Comparison of ENCODE assay signal across 10 cellular contexts in the genomic region with DNA sequence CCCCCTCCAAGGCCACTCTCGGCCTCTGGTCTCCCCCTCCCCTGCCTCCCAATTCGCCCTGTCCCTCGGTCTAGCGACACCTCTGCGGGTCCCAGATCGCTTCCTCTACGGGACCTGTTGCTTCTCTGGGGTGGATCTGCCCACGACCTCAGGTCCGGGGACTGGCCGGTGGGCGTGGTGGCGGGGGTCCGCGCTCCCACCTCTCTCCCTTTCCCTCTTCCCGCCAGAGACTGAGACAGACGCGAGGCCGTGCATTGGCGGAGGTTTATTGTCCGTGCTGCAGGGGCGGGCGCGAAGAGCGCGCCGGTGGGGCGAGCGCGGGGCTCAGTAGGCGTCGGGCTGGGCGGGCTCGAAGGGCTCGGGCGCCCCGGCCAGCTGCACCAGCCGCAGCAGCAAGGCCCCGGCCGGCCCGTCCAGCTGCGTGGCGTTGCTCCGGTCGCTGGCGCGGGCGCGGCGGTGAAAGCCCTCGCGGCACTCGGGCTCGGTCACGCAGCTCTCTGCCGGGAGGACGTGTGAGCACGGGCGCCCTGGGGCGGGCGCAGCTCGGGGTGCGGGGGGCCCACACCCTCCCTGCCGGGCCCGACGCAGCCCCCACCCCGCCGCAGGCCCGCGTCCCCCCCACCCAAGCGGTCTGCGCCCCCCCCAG. TPM values are rescaled to one million over a fixed set of nuclear protein-coding genes. Genes with fewer than 3 reads are reported as not detected.
DNase-seq lines count a peak whose midpoint lies in the region; ATAC-seq, FAIRE-seq and TF ChIP-seq lines count a peak whose summit lies in the region.
"Had no signal": no experiment of that assay in that cellular context is flagged by ENCODE, and none has a peak within 500 bp of the region (broad histone marks: within the 10 kb centered on the region; RNA-seq: fewer than 3 reads in every experiment).

No MANE protein-coding gene starts in this region.

- no peak for TF ChIP-seq CTCF in CD8-positive, alpha-beta T cell (IDR thresholded peaks at IDR 0.05)
- TF ChIP-seq CTCF in esophagus muscularis mucosa (IDR thresholded peaks at IDR 0.05) (no peak), pancreas (IDR thresholded peaks at IDR 0.05) (no peak), GM10248 (IDR thresholded peaks at IDR 0.05; ENCODE audit: control extremely low read depth, extremely low read depth, low read depth, missing control alignments) (no peak)

- peaks cover 16% of the 10 kb centered on the region for H3K4me1 Mint-ChIP-seq in CD8-positive, alpha-beta T cell (ENCODE audit: low read depth)

- TF ChIP-seq EP300 in Ishikawa (IDR thresholded peaks at IDR 0.05; ENCODE audit: borderline replicate concordance) (no peak), esophagus muscularis mucosa (IDR thresholded peaks at IDR 0.05) (no peak)

- FAIRE-seq in pancreas (lab: Jason Lieb, UNC) = no peak

- TF ChIP-seq RAD21 in Ishikawa (IDR thresholded peaks at IDR 0.05; ENCODE audit: low read depth) = no peak

- H3K9me3 Mint-ChIP-seq in CD8-positive, alpha-beta T cell = peaks cover 5% of the 10 kb centered on the region

- DNase-seq in CD8-positive, alpha-beta T cell = no peak
- no peak for DNase-seq in esophagus muscularis mucosa (ENCODE audit: extremely low spot score)
- DNase-seq in pancreas = peak in 1 of 6 donors; percentile 68
- no peak for DNase-seq in stimulated activated CD4-positive, alpha-beta T cell treated with anti-CD3 and anti-CD28 coated beads, Interleukin-12 subunit alpha, Interleukin-12 subunit beta, amount 100 ng/mL, for 4 hours
- no peak for DNase-seq in GM10248 (ENCODE audit: extremely low spot score)
- no peak for DNase-seq in COR-L47 (lab: John Stamatoyannopoulos, UW)
- DNase-seq: NCI-H1436 had no signal

- intact Hi-C loops in CD8-positive, alpha-beta T cell (cut with DNase I, micrococcal nuclease) = no loop called here
- intact Hi-C loops in esophagus muscularis mucosa (cut with DNase I) = no loop called here
- intact Hi-C loops in pancreas (cut with DNase I) = no loop called here

- WGBS in esophagus muscularis mucosa = 9% methylated on average over 25 of the region's 71 CpGs
- 7 to 12% methylated on average over 35 to 71 of the region's 71 CpGs for WGBS in pancreas, 2 donors

- H3K4me3 ChIP-seq in CD8-positive, alpha-beta T cell (ENCODE audit: low read depth, low read length) = peak overlapping the region; percentile 30
- H3K4me3 ChIP-seq in esophagus muscularis mucosa (peak overlapping the region; percentile 41 to 56 (median 45)), pancreas (peak overlapping the region in 2 of 4 donors; percentile 26 to 40)

- H3K27ac Mint-ChIP-seq in CD8-positive, alpha-beta T cell = no peak overlapping the region

- no peaks in the 10 kb centered on the region for H3K36me3 ChIP-seq in CD8-positive, alpha-beta T cell (ENCODE audit: insufficient read depth, low read length)
- H3K36me3 ChIP-seq in esophagus muscularis mucosa = no peaks in the 10 kb centered on the region
- H3K36me3 ChIP-seq in pancreas = no peaks in the 10 kb centered on the region

- H3K27me3 ChIP-seq in CD8-positive, alpha-beta T cell (ENCODE audit: insufficient read depth, low read length) = peaks cover 18% of the 10 kb centered on the region
- H3K27me3 ChIP-seq in esophagus muscularis mucosa (peaks cover 0 to 63% (median 22%) of the 10 kb centered on the region in 4 donors), pancreas (no peaks in the 10 kb centered on the region)

- POLR2A ChIA-PET in CD8-positive, alpha-beta T cell (lab: Charles Lee) = interaction anchor here (2.9 kb wide), 1 partner anchor 10 kb away, joined by 20 read pairs; no protein-coding TSS in a partner anchor
- POLR2A ChIA-PET in GM10248 (lab: Yijun Ruan, JAX) = no interaction called here

- peak; percentile 45 for ATAC-seq in CD8-positive, alpha-beta T cell
- ATAC-seq in pancreas = peak in 3 of 4 donors; percentile 25 to 66 (median 52)
- no peak for ATAC-seq in GM21786 (IDR thresholded peaks at IDR 0.05; ENCODE audit: unreplicated experiment)

- no peak for TF ChIP-seq POLR2A in esophagus muscularis mucosa (IDR thresholded peaks at IDR 0.05; ENCODE audit: low read depth)

- H3K27me3 Mint-ChIP-seq in CD8-positive, alpha-beta T cell (ENCODE audit: low read depth) = peaks cover 42% of the 10 kb centered on the region

- H3K27ac ChIP-seq in CD8-positive, alpha-beta T cell (ENCODE audit: low read depth, low read length) = no peak overlapping the region
- H3K27ac ChIP-seq in esophagus muscularis mucosa (replicated peaks in 1 of 4) (no peak overlapping the region), pancreas (no peak overlapping the region)
- H3K27ac ChIP-seq: VCaP had no signal

- H3K36me3 Mint-ChIP-seq in CD8-positive, alpha-beta T cell = no peaks in the 10 kb centered on the region

- CTCF ChIA-PET in CD8-positive, alpha-beta T cell (lab: Charles Lee) = interaction anchor here (0.9 kb wide), 1 partner anchor 29 kb away, joined by 3 read pairs; no protein-coding TSS in a partner anchor
- CTCF ChIA-PET in GM10248 (lab: Yijun Ruan, JAX) = no interaction called here

- peak overlapping the region; percentile 61 for H3K4me3 Mint-ChIP-seq in CD8-positive, alpha-beta T cell

- no peaks in the 10 kb centered on the region for H3K9me3 ChIP-seq in CD8-positive, alpha-beta T cell (ENCODE audit: low read length)
- H3K9me3 ChIP-seq in esophagus muscularis mucosa = no peaks in the 10 kb centered on the region
- H3K9me3 ChIP-seq in pancreas = no peaks in the 10 kb centered on the region

- peaks cover 23% of the 10 kb centered on the region for H3K4me1 ChIP-seq in CD8-positive, alpha-beta T cell (ENCODE audit: insufficient read depth, low read length)
- peaks cover 19 to 29% (median 25%) of the 10 kb centered on the region in 4 donors for H3K4me1 ChIP-seq in esophagus muscularis mucosa
- H3K4me1 ChIP-seq in pancreas = no peaks in the 10 kb centered on the region

TF ChIP-seq in Ishikawa, 13 proteins besides CTCF, POLR2A, EP300 and RAD21:
- TF ChIP-seq, protein P1, sequence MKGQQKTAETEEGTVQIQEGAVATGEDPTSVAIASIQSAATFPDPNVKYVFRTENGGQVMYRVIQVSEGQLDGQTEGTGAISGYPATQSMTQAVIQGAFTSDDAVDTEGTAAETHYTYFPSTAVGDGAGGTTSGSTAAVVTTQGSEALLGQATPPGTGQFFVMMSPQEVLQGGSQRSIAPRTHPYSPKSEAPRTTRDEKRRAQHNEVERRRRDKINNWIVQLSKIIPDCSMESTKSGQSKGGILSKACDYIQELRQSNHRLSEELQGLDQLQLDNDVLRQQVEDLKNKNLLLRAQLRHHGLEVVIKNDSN (IDR thresholded peaks at IDR 0.05) = no peak
- 0 out of 2 replicates have a peak, but pooled peaks have one; percentile 33 for TF ChIP-seq ZBTB7A (IDR thresholded peaks at IDR 0.05; ENCODE audit: low read depth)

RNA-seq across cellular contexts. Expression of a gene that starts 2.1 kb away (rescaled TPM):
- under 1 TPM in 1 of 2 experiments, not detected in 1; 0.73 TPM for total RNA-seq in CD8-positive, alpha-beta T cell
- total RNA-seq in esophagus muscularis mucosa (not detected), pancreas (not detected)
- not detected for polyA plus RNA-seq in pancreas

RNA-seq across cellular contexts. Expression of a gene that starts 11.0 kb away (rescaled TPM):
- total RNA-seq in CD8-positive, alpha-beta T cell = 1 to 10 TPM; 1.2 to 1.8 TPM
- total RNA-seq in esophagus muscularis mucosa = not detected
- total RNA-seq in pancreas = under 1 TPM in 1 of 6 donors, not detected in 5; 0.38 TPM
- not detected for polyA plus RNA-seq in pancreas

RNA-seq across cellular contexts. Expression of a gene that starts 36.6 kb away (rescaled TPM):
- total RNA-seq in CD8-positive, alpha-beta T cell = 10 to 100 TPM; 16.5 to 19.5 TPM
- 10 to 100 TPM; 52.3 to 90.7 (median 71.5) TPM for total RNA-seq in esophagus muscularis mucosa
- 10 to 100 TPM; 14.4 to 26.7 (median 20.5) TPM for total RNA-seq in pancreas
- 10 to 100 TPM; 46.4 to 46.7 TPM for polyA plus RNA-seq in pancreas

RNA-seq across cellular contexts. Expression of a gene that starts 39.0 kb away (rescaled TPM):
- total RNA-seq in CD8-positive, alpha-beta T cell = not detected
- total RNA-seq in esophagus muscularis mucosa = not detected
- not detected for total RNA-seq in pancreas
- not detected for polyA plus RNA-seq in pancreas
